1 cellular context compared by ENCODE assay signal in genomic region chr21:41561701-41562100, GRCh38.
TF ChIP-seq lines count a peak whose summit lies in the region.

No MANE protein-coding gene starts in this region.

TF ChIP-seq in HepG2, 621 proteins besides CTCF, POLR2A, EP300 and RAD21:
- TF ChIP-seq GABPB1 (CRISPR knock-in tag; IDR thresholded peaks at IDR 0.05): no peak
